In the genomic region with DNA sequence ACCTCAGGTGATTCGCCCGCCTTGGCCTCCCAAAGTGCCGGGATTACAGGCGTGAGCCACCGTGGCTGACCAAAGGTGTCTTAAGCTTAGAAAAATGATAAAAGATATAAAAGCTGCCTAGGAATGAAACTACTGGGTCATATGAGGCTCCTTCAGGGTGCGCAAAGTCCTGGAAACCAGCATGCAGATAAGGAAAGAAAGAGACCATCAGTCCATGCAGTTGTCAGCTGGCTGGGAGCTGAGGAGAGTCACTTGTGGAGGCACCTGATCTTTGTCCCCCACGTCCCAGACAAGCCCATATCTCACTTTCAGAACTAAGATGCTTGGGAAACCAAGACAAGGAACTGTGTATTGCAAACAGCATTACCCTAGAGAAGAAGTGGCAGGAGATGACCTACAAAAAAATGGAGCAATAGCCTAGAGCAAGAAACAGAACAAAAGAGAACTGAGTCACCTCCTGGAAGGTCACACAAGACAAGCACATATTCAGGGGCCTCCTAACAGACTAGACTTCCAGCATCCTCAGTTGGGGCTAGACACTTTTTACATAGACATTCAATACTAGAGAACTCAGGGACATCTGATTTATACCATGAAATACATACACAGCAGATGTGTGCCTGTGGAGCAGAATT, we compare ENCODE assay signal across 14 cellular contexts. TPM values are rescaled to one million over a fixed set of nuclear protein-coding genes. Genes with fewer than 3 reads are reported as not detected.
DNase-seq lines count a peak whose midpoint lies in the region; ATAC-seq and TF ChIP-seq lines count a peak whose summit lies in the region.
"Had no signal": no experiment of that assay in that cellular context is flagged by ENCODE, and none has a peak within 500 bp of the region (broad histone marks: within the 10 kb centered on the region; RNA-seq: fewer than 3 reads in every experiment).

No MANE protein-coding gene starts in this region.

- peaks cover 15% of the 10 kb centered on the region for H3K4me1 ChIP-seq in mammary epithelial cell (ENCODE audit: insufficient read depth, low read length)
- no peaks in the 10 kb centered on the region for H3K4me1 ChIP-seq in breast epithelium
- peaks cover 26% of the 10 kb centered on the region for H3K4me1 ChIP-seq in PC-9 (replicated peaks; ENCODE audit: insufficient read depth)
- H3K4me1 ChIP-seq in Peyer's patch: peaks cover 0 to 5% (median 0%) of the 10 kb centered on the region in 4 donors
- H3K4me1 ChIP-seq in CD8-positive, alpha-beta memory T cell (ENCODE audit: insufficient read depth, low read length): peaks cover 18% of the 10 kb centered on the region
- H3K4me1 ChIP-seq: colonic mucosa had no signal

- no peak for TF ChIP-seq CTCF in mammary epithelial cell (conservative IDR thresholded peaks at IDR 0.05 in 1 of 2, IDR thresholded peaks at IDR 0.05 in 1 of 2; ENCODE audit: extremely low read depth in 1 of 2, insufficient read depth in 1 of 2, low read depth in 1 of 2, low read length in 2 of 2)
- TF ChIP-seq CTCF in breast epithelium (IDR thresholded peaks at IDR 0.05): no peak
- no peak for TF ChIP-seq CTCF in PC-9 (conservative IDR thresholded peaks at IDR 0.05)
- TF ChIP-seq CTCF in fibroblast of pulmonary artery (IDR thresholded peaks at IDR 0.05; ENCODE audit: low read length, missing control alignments): no peak
- TF ChIP-seq CTCF in Peyer's patch (IDR thresholded peaks at IDR 0.05): no peak

- H3K4me3 Mint-ChIP-seq in CD8-positive, alpha-beta memory T cell: peak overlapping the region in 1 of 7 donors; percentile 55
- H3K4me3 Mint-ChIP-seq: activated CD8-positive, alpha-beta memory T cell treated with anti-CD3 and anti-CD28 coated beads, Interleukin-2, amount 10 ng/mL, durations not matched to agents 7 days and 5 days had no signal

- peaks cover 34% of the 10 kb centered on the region for H3F3A ChIP-seq in PC-9 (ENCODE audit: insufficient read depth, low read depth)

- H2AFZ ChIP-seq in mammary epithelial cell (ENCODE audit: low read depth, low read length): no peak overlapping the region
- H2AFZ ChIP-seq in PC-9: no peak overlapping the region

- H3K9ac ChIP-seq in mammary epithelial cell (ENCODE audit: insufficient read depth, low read length): no peak overlapping the region

- CTCF ChIA-PET in mammary epithelial cell (lab: Charles Lee; ENCODE audit: low non-redundant PET) (interaction anchor here (0.7 to 1.4 kb wide), 2 partner anchors 166 to 242 kb away, joined by 5 to 14 read pairs; a partner anchor contains a TSS), PC-9 (lab: Charles Lee) (interaction anchor here (0.5 to 1.1 kb wide), 6 partner anchors 12 to 1372 kb away, joined by 3 to 13 read pairs (median 6); no protein-coding TSS in a partner anchor)
- CTCF ChIA-PET in CD8-positive, alpha-beta memory T cell (lab: Charles Lee): interaction anchor here (0.5 to 2.2 kb wide), 9 partner anchors 12 to 245 kb away, joined by 3 to 11 read pairs (median 5); a partner anchor contains a TSS

- no peaks in the 10 kb centered on the region for H3K9me3 Mint-ChIP-seq in CD8-positive, alpha-beta memory T cell
- H3K9me3 Mint-ChIP-seq: activated T-helper 17 cell treated with anti-CD3 and anti-CD28 coated beads, Interleukin-2, amount 50 U/mL, for 72 hours; IgD-negative memory B cell had no signal

- H3K27me3 Mint-ChIP-seq in CD8-positive, alpha-beta memory T cell: peaks cover 0 to 1% of the 10 kb centered on the region in 2 donors
- H3K27me3 Mint-ChIP-seq: activated CD8-positive, alpha-beta memory T cell treated with anti-CD3 and anti-CD28 coated beads, Interleukin-2, amount 10 ng/mL, durations not matched to agents 7 days and 5 days; activated T-helper 17 cell treated with anti-CD3 and anti-CD28 coated beads, Interleukin-2, amount 50 U/mL, for 72 hours; IgD-negative memory B cell had no signal

- peaks cover 12 to 22% (median 20%) of the 10 kb centered on the region in 3 donors for H3K4me1 Mint-ChIP-seq in CD8-positive, alpha-beta memory T cell

- peak overlapping the region in 2 of 8 donors; percentile 5 to 48 for H3K27ac Mint-ChIP-seq in CD8-positive, alpha-beta memory T cell
- H3K27ac Mint-ChIP-seq: activated CD8-positive, alpha-beta memory T cell treated with anti-CD3 and anti-CD28 coated beads, Interleukin-2, amount 10 ng/mL, durations not matched to agents 7 days and 5 days; activated T-helper 17 cell treated with anti-CD3 and anti-CD28 coated beads, Interleukin-2, amount 50 U/mL, for 72 hours; IgD-negative memory B cell had no signal

- peaks cover 2 to 7% (median 4%) of the 10 kb centered on the region in 3 donors for H3K36me3 Mint-ChIP-seq in CD8-positive, alpha-beta memory T cell

- no peak overlapping the region for H3K4me3 ChIP-seq in mammary epithelial cell (replicated peaks in 1 of 3; ENCODE audit: insufficient read depth in 1 of 3, low read depth in 2 of 3, low read length in 3 of 3)
- H3K4me3 ChIP-seq in breast epithelium: no peak overlapping the region
- H3K4me3 ChIP-seq in PC-9: no peak overlapping the region
- no peak overlapping the region for H3K4me3 ChIP-seq in fibroblast of pulmonary artery (replicated peaks; ENCODE audit: low read depth, low read length)
- no peak overlapping the region for H3K4me3 ChIP-seq in Peyer's patch
- H3K4me3 ChIP-seq in CD8-positive, alpha-beta memory T cell (ENCODE audit: low read length): no peak overlapping the region
- H3K4me3 ChIP-seq: colonic mucosa had no signal

- H3K9me3 ChIP-seq in mammary epithelial cell (replicated peaks; ENCODE audit: insufficient read depth, low read length) (no peaks in the 10 kb centered on the region), breast epithelium (no peaks in the 10 kb centered on the region), PC-9 (ENCODE audit: insufficient read depth, low read depth) (no peaks in the 10 kb centered on the region), Peyer's patch (no peaks in the 10 kb centered on the region)
- H3K9me3 ChIP-seq in CD8-positive, alpha-beta memory T cell (ENCODE audit: low read length): no peaks in the 10 kb centered on the region
- H3K9me3 ChIP-seq: colonic mucosa, upper lobe of left lung had no signal

- no peaks in the 10 kb centered on the region for H3K27me3 ChIP-seq in mammary epithelial cell (ENCODE audit: insufficient read depth, low read length)
- no peaks in the 10 kb centered on the region for H3K27me3 ChIP-seq in breast epithelium
- H3K27me3 ChIP-seq in PC-9 (ENCODE audit: insufficient read depth, low read depth): no peaks in the 10 kb centered on the region
- H3K27me3 ChIP-seq in Peyer's patch: no peaks in the 10 kb centered on the region
- no peaks in the 10 kb centered on the region for H3K27me3 ChIP-seq in CD8-positive, alpha-beta memory T cell (ENCODE audit: insufficient read depth, low read length, poor library complexity, severe bottlenecking)
- H3K27me3 ChIP-seq: brain microvascular endothelial cell, colonic mucosa, upper lobe of left lung had no signal

- TF ChIP-seq POLR2A in breast epithelium (IDR thresholded peaks at IDR 0.05) (no peak), Peyer's patch (IDR thresholded peaks at IDR 0.05) (no peak)

- ATAC-seq in GM21360 (IDR thresholded peaks at IDR 0.05; ENCODE audit: unreplicated experiment): no peak

- BruUV-seq in mammary epithelial cell (replicated peaks; lab: Mats Ljungman, UMichigan) (no TSS peak), PC-9 (replicated peaks; lab: Mats Ljungman, UMichigan) (no TSS peak)

- H3K36me3 ChIP-seq in mammary epithelial cell (ENCODE audit: insufficient read depth, low read length) (no peaks in the 10 kb centered on the region), breast epithelium (no peaks in the 10 kb centered on the region), PC-9 (ENCODE audit: low read depth) (no peaks in the 10 kb centered on the region), Peyer's patch (no peaks in the 10 kb centered on the region)
- H3K36me3 ChIP-seq in CD8-positive, alpha-beta memory T cell (ENCODE audit: insufficient read depth, low read length): no peaks in the 10 kb centered on the region
- H3K36me3 ChIP-seq: brain microvascular endothelial cell, colonic mucosa, upper lobe of left lung had no signal

- no peaks in the 10 kb centered on the region for H3K9me2 ChIP-seq in PC-9 (ENCODE audit: insufficient read depth)

- WGBS in mammary epithelial cell (ENCODE audit: low coverage, missing lambda C conversion rate): 93% methylated on average over 7 of the region's 7 CpGs

- H3K79me2 ChIP-seq in mammary epithelial cell (ENCODE audit: insufficient read depth, low read length) (no peaks in the 10 kb centered on the region), PC-9 (ENCODE audit: low read depth) (peaks cover 10% of the 10 kb centered on the region; the same call in 1 of the 2 replicates)

- intact Hi-C loops in mammary epithelial cell (cut with micrococcal nuclease) (no loop called here), breast epithelium (cut with DNase I; ENCODE audit: low total_unique reads) (no loop called here), PC-9 (cut with micrococcal nuclease; ENCODE audit: unreplicated experiment) (loop anchor here (10.0 kb wide), 2 partner anchors 91 to 291 kb away; no protein-coding TSS in a partner anchor)

- H3K27ac ChIP-seq in mammary epithelial cell (ENCODE audit: insufficient read depth, low read depth, low read length) (no peak overlapping the region), breast epithelium (no peak overlapping the region), PC-9 (no peak overlapping the region), Peyer's patch (no peak overlapping the region)
- H3K27ac ChIP-seq in CD8-positive, alpha-beta memory T cell (ENCODE audit: low read depth, low read length): no peak overlapping the region
- H3K27ac ChIP-seq: brain microvascular endothelial cell, colonic mucosa, upper lobe of left lung had no signal

- DNase-seq in mammary epithelial cell: peak; percentile 9
- DNase-seq in breast epithelium (ENCODE audit: low spot score in 2 of 2): no peak
- DNase-seq in PC-9: peak in 1 of 2 experiments; percentile 59
- DNase-seq in fibroblast of pulmonary artery (ENCODE audit: low read depth): peak; percentile 14
- DNase-seq in Peyer's patch: no peak
- DNase-seq in activated T-cell treated with anti-CD3 and anti-CD28 coated beads for 4 hours: no peak
- no peak for DNase-seq in CD8-positive, alpha-beta memory T cell

- POLR2A ChIA-PET in PC-9 (lab: Charles Lee; ENCODE audit: unreplicated experiment): no interaction called here
- POLR2A ChIA-PET in CD8-positive, alpha-beta memory T cell (lab: Charles Lee): interaction anchor here (0.7 kb wide), 1 partner anchor 257 kb away, joined by 8 read pairs; no protein-coding TSS in a partner anchor

- in situ Hi-C loops in mammary epithelial cell (cut with MboI; ENCODE audit: low sequenced_read_pairs in 2 of 2): loop anchor here in 1 of 2 donors (25.0 kb wide), 1 partner anchor 98 kb away; a partner anchor contains a TSS

- H4K20me1 ChIP-seq in mammary epithelial cell (ENCODE audit: insufficient read depth, low read length) (no peaks in the 10 kb centered on the region), PC-9 (ENCODE audit: insufficient read depth) (no peaks in the 10 kb centered on the region)

- H3K4me2 ChIP-seq in mammary epithelial cell (ENCODE audit: insufficient read depth, low read depth, low read length) (no peak overlapping the region), PC-9 (0 out of 2 replicates have a peak overlapping the region, but pooled peaks have one; percentile 20)

- dilution Hi-C loops in mammary epithelial cell (cut with HindIII; ENCODE audit: low sequenced_read_pairs): no loop called here

RNA-seq across cellular contexts. Expression of a gene that starts 2.9 kb away (rescaled TPM):
- total RNA-seq in mammary epithelial cell (1 to 10 TPM; 5.2 to 6.6 TPM), breast epithelium (10 to 100 TPM in 2 of 3 donors, 1 to 10 TPM in 1; 6.6 to 18.4 (median 13.8) TPM), PC-9 (2021) (9.1 and 16.6 TPM in 2 replicates), Peyer's patch (10 to 100 TPM; 14.0 to 23.9 (median 19.6) TPM)
- 1.9 TPM for polyA plus RNA-seq in mammary epithelial cell
- 4.2 TPM for polyA minus RNA-seq in mammary epithelial cell
- total RNA-seq in CD8-positive, alpha-beta memory T cell: 1 to 10 TPM; 8.5 to 9.0 TPM
- polyA plus RNA-seq in CD8-positive, alpha-beta memory T cell: 6.1 TPM

RNA-seq across cellular contexts. Expression of a gene that starts 33.9 kb away (rescaled TPM):
- total RNA-seq in mammary epithelial cell: 10 to 100 TPM; 14.0 to 38.5 TPM
- 17.5 TPM for polyA plus RNA-seq in mammary epithelial cell
- polyA minus RNA-seq in mammary epithelial cell: 5.8 TPM
- 10 to 100 TPM; 19.5 to 35.8 (median 25.6) TPM for total RNA-seq in breast epithelium
- total RNA-seq in PC-9 (2021): 21.6 and 23.0 TPM in 2 replicates
- total RNA-seq in Peyer's patch: 10 to 100 TPM in 2 of 4 donors, 1 to 10 TPM in 2; 5.0 to 31.0 (median 10.9) TPM
- total RNA-seq in CD8-positive, alpha-beta memory T cell: 100 to 1,000 TPM; 104 to 108 TPM
- polyA plus RNA-seq in CD8-positive, alpha-beta memory T cell: 90.9 TPM

RNA-seq across cellular contexts. Expression of a gene that starts 33.9 kb away (rescaled TPM):
- total RNA-seq in mammary epithelial cell: 100 to 1,000 TPM in 1 of 2 donors, 10 to 100 TPM in 1; 84.0 to 105 TPM
- polyA plus RNA-seq in mammary epithelial cell: 121 TPM
- 68.3 TPM for polyA minus RNA-seq in mammary epithelial cell
- 10 to 100 TPM; 35.4 to 44.9 (median 38.3) TPM for total RNA-seq in breast epithelium
- total RNA-seq in PC-9 (2021): 44.4 and 50.8 TPM in 2 replicates
- 10 to 100 TPM; 27.1 to 37.1 (median 32.9) TPM for total RNA-seq in Peyer's patch
- total RNA-seq in CD8-positive, alpha-beta memory T cell: 10 to 100 TPM; 70.2 to 70.5 TPM
- 95.0 TPM for polyA plus RNA-seq in CD8-positive, alpha-beta memory T cell

RNA-seq across cellular contexts. Expression of a gene that starts 34.2 kb away (rescaled TPM):
- total RNA-seq in mammary epithelial cell: 10 to 100 TPM; 21.5 to 23.3 TPM
- polyA plus RNA-seq in mammary epithelial cell: 8.7 TPM
- 12.4 TPM for polyA minus RNA-seq in mammary epithelial cell
- 10 to 100 TPM; 14.6 to 24.1 (median 14.7) TPM for total RNA-seq in breast epithelium
- total RNA-seq in PC-9 (2021): 21.1 and 22.4 TPM in 2 replicates
- total RNA-seq in Peyer's patch: 10 to 100 TPM in 3 of 4 donors, 1 to 10 TPM in 1; 7.3 to 47.0 (median 21.7) TPM
- total RNA-seq in CD8-positive, alpha-beta memory T cell: 10 to 100 TPM; 27.6 to 28.4 TPM
- 26.5 TPM for polyA plus RNA-seq in CD8-positive, alpha-beta memory T cell

Comparison
In these comparisons a context has a peak if more than half of its experiments do, and no peak if none do; other contexts are left out.
1. DNase-seq: peak in mammary epithelial cell (single experiment) and fibroblast of pulmonary artery (single experiment); none in breast epithelium (0 of 2), Peyer's patch (0 of 3), activated T-cell treated with anti-CD3 and anti-CD28 coated beads for 4 hours (single experiment) and CD8-positive, alpha-beta memory T cell (0 of 5).